2 cellular contexts compared by ENCODE assay signal in the genomic region with DNA sequence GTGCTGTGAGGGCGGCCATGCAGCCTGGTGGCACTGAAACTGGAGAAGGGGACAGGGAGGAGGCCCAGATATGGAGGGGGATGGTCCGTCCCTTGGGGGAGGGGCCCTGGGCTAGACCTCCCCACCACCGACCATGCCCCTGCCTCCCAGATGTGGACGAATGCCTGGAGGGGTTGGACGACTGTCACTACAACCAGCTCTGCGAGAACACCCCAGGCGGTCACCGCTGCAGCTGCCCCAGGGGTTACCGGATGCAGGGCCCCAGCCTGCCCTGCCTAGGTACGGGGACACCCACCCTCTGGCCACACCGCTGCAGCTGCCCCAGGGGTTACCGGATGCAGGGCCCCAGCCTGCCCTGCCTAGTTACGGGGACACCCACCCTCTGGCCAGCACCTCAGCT.
TF ChIP-seq lines count a peak whose summit lies in the region.

No MANE protein-coding gene starts in this region.

TF ChIP-seq in HepG2, 621 proteins besides CTCF, POLR2A, EP300 and RAD21:
- TF ChIP-seq ZEB1 (IDR thresholded peaks at IDR 0.05; ENCODE audit: insufficient replicate concordance, low read depth) (no peak), ZKSCAN8 (CRISPR knock-in tag; IDR thresholded peaks at IDR 0.05; ENCODE audit: borderline replicate concordance) (no peak), GABPB1 (CRISPR knock-in tag; IDR thresholded peaks at IDR 0.05) (peak; percentile 10; the same call in 1 of the 2 replicates)

TF ChIP-seq in H1, 55 proteins besides CTCF, POLR2A, EP300 and RAD21:
- TF ChIP-seq, protein P1, sequence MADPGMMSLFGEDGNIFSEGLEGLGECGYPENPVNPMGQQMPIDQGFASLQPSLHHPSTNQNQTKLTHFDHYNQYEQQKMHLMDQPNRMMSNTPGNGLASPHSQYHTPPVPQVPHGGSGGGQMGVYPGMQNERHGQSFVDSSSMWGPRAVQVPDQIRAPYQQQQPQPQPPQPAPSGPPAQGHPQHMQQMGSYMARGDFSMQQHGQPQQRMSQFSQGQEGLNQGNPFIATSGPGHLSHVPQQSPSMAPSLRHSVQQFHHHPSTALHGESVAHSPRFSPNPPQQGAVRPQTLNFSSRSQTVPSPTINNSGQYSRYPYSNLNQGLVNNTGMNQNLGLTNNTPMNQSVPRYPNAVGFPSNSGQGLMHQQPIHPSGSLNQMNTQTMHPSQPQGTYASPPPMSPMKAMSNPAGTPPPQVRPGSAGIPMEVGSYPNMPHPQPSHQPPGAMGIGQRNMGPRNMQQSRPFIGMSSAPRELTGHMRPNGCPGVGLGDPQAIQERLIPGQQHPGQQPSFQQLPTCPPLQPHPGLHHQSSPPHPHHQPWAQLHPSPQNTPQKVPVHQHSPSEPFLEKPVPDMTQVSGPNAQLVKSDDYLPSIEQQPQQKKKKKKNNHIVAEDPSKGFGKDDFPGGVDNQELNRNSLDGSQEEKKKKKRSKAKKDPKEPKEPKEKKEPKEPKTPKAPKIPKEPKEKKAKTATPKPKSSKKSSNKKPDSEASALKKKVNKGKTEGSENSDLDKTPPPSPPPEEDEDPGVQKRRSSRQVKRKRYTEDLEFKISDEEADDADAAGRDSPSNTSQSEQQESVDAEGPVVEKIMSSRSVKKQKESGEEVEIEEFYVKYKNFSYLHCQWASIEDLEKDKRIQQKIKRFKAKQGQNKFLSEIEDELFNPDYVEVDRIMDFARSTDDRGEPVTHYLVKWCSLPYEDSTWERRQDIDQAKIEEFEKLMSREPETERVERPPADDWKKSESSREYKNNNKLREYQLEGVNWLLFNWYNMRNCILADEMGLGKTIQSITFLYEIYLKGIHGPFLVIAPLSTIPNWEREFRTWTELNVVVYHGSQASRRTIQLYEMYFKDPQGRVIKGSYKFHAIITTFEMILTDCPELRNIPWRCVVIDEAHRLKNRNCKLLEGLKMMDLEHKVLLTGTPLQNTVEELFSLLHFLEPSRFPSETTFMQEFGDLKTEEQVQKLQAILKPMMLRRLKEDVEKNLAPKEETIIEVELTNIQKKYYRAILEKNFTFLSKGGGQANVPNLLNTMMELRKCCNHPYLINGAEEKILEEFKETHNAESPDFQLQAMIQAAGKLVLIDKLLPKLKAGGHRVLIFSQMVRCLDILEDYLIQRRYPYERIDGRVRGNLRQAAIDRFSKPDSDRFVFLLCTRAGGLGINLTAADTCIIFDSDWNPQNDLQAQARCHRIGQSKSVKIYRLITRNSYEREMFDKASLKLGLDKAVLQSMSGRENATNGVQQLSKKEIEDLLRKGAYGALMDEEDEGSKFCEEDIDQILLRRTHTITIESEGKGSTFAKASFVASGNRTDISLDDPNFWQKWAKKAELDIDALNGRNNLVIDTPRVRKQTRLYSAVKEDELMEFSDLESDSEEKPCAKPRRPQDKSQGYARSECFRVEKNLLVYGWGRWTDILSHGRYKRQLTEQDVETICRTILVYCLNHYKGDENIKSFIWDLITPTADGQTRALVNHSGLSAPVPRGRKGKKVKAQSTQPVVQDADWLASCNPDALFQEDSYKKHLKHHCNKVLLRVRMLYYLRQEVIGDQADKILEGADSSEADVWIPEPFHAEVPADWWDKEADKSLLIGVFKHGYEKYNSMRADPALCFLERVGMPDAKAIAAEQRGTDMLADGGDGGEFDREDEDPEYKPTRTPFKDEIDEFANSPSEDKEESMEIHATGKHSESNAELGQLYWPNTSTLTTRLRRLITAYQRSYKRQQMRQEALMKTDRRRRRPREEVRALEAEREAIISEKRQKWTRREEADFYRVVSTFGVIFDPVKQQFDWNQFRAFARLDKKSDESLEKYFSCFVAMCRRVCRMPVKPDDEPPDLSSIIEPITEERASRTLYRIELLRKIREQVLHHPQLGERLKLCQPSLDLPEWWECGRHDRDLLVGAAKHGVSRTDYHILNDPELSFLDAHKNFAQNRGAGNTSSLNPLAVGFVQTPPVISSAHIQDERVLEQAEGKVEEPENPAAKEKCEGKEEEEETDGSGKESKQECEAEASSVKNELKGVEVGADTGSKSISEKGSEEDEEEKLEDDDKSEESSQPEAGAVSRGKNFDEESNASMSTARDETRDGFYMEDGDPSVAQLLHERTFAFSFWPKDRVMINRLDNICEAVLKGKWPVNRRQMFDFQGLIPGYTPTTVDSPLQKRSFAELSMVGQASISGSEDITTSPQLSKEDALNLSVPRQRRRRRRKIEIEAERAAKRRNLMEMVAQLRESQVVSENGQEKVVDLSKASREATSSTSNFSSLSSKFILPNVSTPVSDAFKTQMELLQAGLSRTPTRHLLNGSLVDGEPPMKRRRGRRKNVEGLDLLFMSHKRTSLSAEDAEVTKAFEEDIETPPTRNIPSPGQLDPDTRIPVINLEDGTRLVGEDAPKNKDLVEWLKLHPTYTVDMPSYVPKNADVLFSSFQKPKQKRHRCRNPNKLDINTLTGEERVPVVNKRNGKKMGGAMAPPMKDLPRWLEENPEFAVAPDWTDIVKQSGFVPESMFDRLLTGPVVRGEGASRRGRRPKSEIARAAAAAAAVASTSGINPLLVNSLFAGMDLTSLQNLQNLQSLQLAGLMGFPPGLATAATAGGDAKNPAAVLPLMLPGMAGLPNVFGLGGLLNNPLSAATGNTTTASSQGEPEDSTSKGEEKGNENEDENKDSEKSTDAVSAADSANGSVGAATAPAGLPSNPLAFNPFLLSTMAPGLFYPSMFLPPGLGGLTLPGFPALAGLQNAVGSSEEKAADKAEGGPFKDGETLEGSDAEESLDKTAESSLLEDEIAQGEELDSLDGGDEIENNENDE (IDR thresholded peaks at IDR 0.05; ENCODE audit: insufficient replicate concordance, low read length): no peak
- no peak for TF ChIP-seq HDAC6 (IDR thresholded peaks at IDR 0.05; ENCODE audit: low read depth, low read length)
